ENCODE assay signal across 11 cellular contexts in the genomic region with DNA sequence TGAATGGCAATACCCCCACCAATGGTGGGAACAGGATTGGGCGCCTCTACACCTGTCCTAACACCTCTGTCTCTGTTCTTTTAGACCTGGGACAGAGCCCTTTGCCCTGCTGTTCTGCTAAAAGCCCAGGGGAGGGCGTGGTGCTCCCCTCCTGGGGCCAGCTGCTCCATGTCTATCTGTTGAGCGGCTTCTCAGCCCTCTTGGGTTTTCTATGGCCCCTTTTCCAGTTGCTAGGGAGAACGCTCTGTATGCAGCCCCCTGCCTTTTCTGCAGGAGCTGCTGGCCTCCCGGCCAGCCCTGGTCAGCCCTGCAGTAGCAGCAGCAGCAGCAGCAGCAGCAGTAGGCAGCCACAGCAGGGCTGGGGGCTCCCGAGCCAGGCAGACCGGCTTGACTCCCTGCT. TPM values are rescaled to one million over a fixed set of nuclear protein-coding genes. Genes with fewer than 3 reads are reported as not detected.
A peak's percentile ranks its signal among the peaks of the same experiment; 100 is the strongest.
DNase-seq lines count a peak whose midpoint lies in the region; ATAC-seq and TF ChIP-seq lines count a peak whose summit lies in the region.
"Had no signal": no experiment of that assay in that cellular context is flagged by ENCODE, and none has a peak within 500 bp of the region (broad histone marks: within the 10 kb centered on the region; RNA-seq: fewer than 3 reads in every experiment).

No MANE protein-coding gene starts in this region.

- H3K9me1 ChIP-seq in IMR-90 (ENCODE audit: insufficient read depth, low read length), result no peaks in the 10 kb centered on the region

- H3K4me1 ChIP-seq in IMR-90 (ENCODE audit: control insufficient read depth, insufficient read depth, low read length) (no peaks in the 10 kb centered on the region), adrenal gland (replicated peaks in 1 of 2) (peaks cover 20 to 37% of the 10 kb centered on the region in 2 donors), mesendoderm (ENCODE audit: control insufficient read depth, low read depth, low read length) (peaks cover 8% of the 10 kb centered on the region)

- H3K9me3 ChIP-seq in IMR-90 (ENCODE audit: control insufficient read depth, insufficient read depth, low read length) (no peaks in the 10 kb centered on the region), adrenal gland (replicated peaks in 1 of 3) (no peaks in the 10 kb centered on the region)

- no peak overlapping the region for H2AK5ac ChIP-seq in IMR-90 (ENCODE audit: low read depth, low read length)
- no peak overlapping the region for H2AK5ac ChIP-seq in mesendoderm (ENCODE audit: low read length)

- CTCF ChIA-PET in IMR-90 (lab: Yijun Ruan, JAX), result no interaction called here

- DNase-seq in ELF-1 (ENCODE audit: low read depth, low spot score), result peak; percentile 66
- no peak for DNase-seq in IMR-90
- peak in 4 of 7 donors; percentile 11 to 54 (median 16) for DNase-seq in adrenal gland
- DNase-seq in mesendoderm, result peak; percentile 80
- no peak for DNase-seq in NCI-H345 (lab: John Stamatoyannopoulos, UW)
- DNase-seq in H4 (ENCODE audit: low spot score), result no peak
- DNase-seq: DMS79, left colon had no signal

- ATAC-seq in IMR-90 (ENCODE audit: low read depth), result no peak
- ATAC-seq in GM21390 (IDR thresholded peaks at IDR 0.05; ENCODE audit: unreplicated experiment), result no peak
- no peak for ATAC-seq in GM18519 (IDR thresholded peaks at IDR 0.05; ENCODE audit: low FRiP score, unreplicated experiment)
- ATAC-seq: left colon had no signal

- H2BK120ac ChIP-seq in IMR-90 (ENCODE audit: low read depth, low read length), result no peak overlapping the region
- H2BK120ac ChIP-seq in mesendoderm (ENCODE audit: low read depth, low read length), result no peak overlapping the region

- peaks cover 34% of the 10 kb centered on the region for H4K20me1 ChIP-seq in IMR-90 (ENCODE audit: insufficient read depth, low read length)

- TF ChIP-seq POLR2A in IMR-90 (IDR thresholded peaks at IDR 0.05; ENCODE audit: low read depth, low read length), result no peak
- no peak for TF ChIP-seq POLR2A in adrenal gland (IDR thresholded peaks at IDR 0.05)

- H3K18ac ChIP-seq in IMR-90 (ENCODE audit: low read depth, low read length) (no peak overlapping the region), mesendoderm (ENCODE audit: low read length) (no peak overlapping the region)

- H3K9ac ChIP-seq in IMR-90 (ENCODE audit: low read depth, low read length), result no peak overlapping the region
- H3K9ac ChIP-seq in mesendoderm (ENCODE audit: low read length), result peak overlapping the region; percentile 40

- H4K8ac ChIP-seq in IMR-90 (ENCODE audit: low read depth in 2 of 2, low read length in 2 of 2) (no peak overlapping the region), mesendoderm (ENCODE audit: low read depth, low read length) (no peak overlapping the region)

- 0 out of 2 replicates have a peak, but pooled peaks have one; percentile 9 for TF ChIP-seq CTCF in IMR-90 (conservative IDR thresholded peaks at IDR 0.05; ENCODE audit: low read depth, low read length)
- peak in 1 of 6 experiments; percentile 16 for TF ChIP-seq CTCF in adrenal gland (IDR thresholded peaks at IDR 0.05)

- no peak overlapping the region for H3K14ac ChIP-seq in IMR-90 (replicated peaks; ENCODE audit: low read depth, low read length)

- H4K5ac ChIP-seq in IMR-90 (ENCODE audit: low read depth, low read length) (no peak overlapping the region), mesendoderm (ENCODE audit: low read length) (no peak overlapping the region)

- H2BK20ac ChIP-seq in IMR-90 (ENCODE audit: low read depth, low read length), result no peak overlapping the region

- dilution Hi-C loops in IMR-90 (cut with HindIII; ENCODE audit: low sequenced_read_pairs, unreplicated experiment), result no loop called here

- H3K36me3 ChIP-seq in IMR-90 (ENCODE audit: control insufficient read depth, insufficient read depth, low read length), result peaks cover 57% of the 10 kb centered on the region
- peaks cover 0 to 55% of the 10 kb centered on the region in 2 donors for H3K36me3 ChIP-seq in adrenal gland (replicated peaks in 1 of 2)
- H3K36me3 ChIP-seq in mesendoderm (ENCODE audit: control insufficient read depth, insufficient read depth, low read length), result no peaks in the 10 kb centered on the region

- no peak overlapping the region for H2AFZ ChIP-seq in IMR-90 (replicated peaks; ENCODE audit: low read length, poor library complexity)

- H3K4me3 ChIP-seq in IMR-90 (ENCODE audit: insufficient read depth, low read depth, low read length), result no peak overlapping the region
- no peak overlapping the region for H3K4me3 ChIP-seq in adrenal gland
- H3K4me3 ChIP-seq in mesendoderm (ENCODE audit: low read length), result no peak overlapping the region
- H3K4me3 ChIP-seq: tibial nerve had no signal

- no peak overlapping the region for H3K23ac ChIP-seq in IMR-90 (ENCODE audit: low read depth, low read length)
- H3K23ac ChIP-seq in mesendoderm (ENCODE audit: low read length), result no peak overlapping the region

- H2AK9ac ChIP-seq in IMR-90 (replicated peaks; ENCODE audit: low read depth, low read length, poor library complexity), result no peak overlapping the region

- in situ Hi-C loops in IMR-90 (cut with MboI; ENCODE audit: low sequenced_read_pairs), result no loop called here

- POLR2A ChIA-PET in IMR-90 (lab: Charles Lee; ENCODE audit: unreplicated experiment), result no interaction called here

- H3K27ac ChIP-seq in IMR-90 (ENCODE audit: insufficient read depth, low read length), result no peak overlapping the region
- H3K27ac ChIP-seq in adrenal gland, result peak overlapping the region in 1 of 5 donors; percentile 79
- H3K27ac ChIP-seq in mesendoderm (ENCODE audit: low read depth, low read length), result no peak overlapping the region
- H3K27ac ChIP-seq: tibial nerve had no signal

- no peak overlapping the region for H2BK15ac ChIP-seq in IMR-90 (ENCODE audit: low read depth, low read length)
- no peak overlapping the region for H2BK15ac ChIP-seq in mesendoderm (replicated peaks; ENCODE audit: low read depth)

- H3K79me1 ChIP-seq in IMR-90 (ENCODE audit: low read depth in 1 of 2, low read length in 2 of 2) (peaks cover 5 to 23% of the 10 kb centered on the region in 2 experiments; a peak in 3 of 4 replicates), mesendoderm (ENCODE audit: low read length) (no peaks in the 10 kb centered on the region)

- no peak overlapping the region for H4K91ac ChIP-seq in IMR-90 (ENCODE audit: insufficient read depth, low read depth, low read length)

- H3K4ac ChIP-seq in IMR-90 (ENCODE audit: low read depth, low read length) (no peak overlapping the region), mesendoderm (ENCODE audit: low read depth, low read length) (no peak overlapping the region)

- H3K79me2 ChIP-seq in mesendoderm (ENCODE audit: control insufficient read depth, insufficient read depth, low read length), result no peaks in the 10 kb centered on the region

- intact Hi-C loops in IMR-90 (cut with micrococcal nuclease), result loop anchor here (5.0 kb wide), 1 partner anchor 515 kb away; no protein-coding TSS in a partner anchor
- intact Hi-C loops in adrenal gland (cut with DNase I), result loop anchor here in 1 of 2 donors (5.0 to 10.0 kb wide), 4 partner anchors 50 to 723 kb away; no protein-coding TSS in a partner anchor

- H3K27me3 ChIP-seq in IMR-90 (ENCODE audit: control insufficient read depth, insufficient read depth, low read length) (peaks cover 15% of the 10 kb centered on the region; the same call in 1 of the 2 replicates), adrenal gland (no peaks in the 10 kb centered on the region), mesendoderm (ENCODE audit: insufficient read depth, low read length, poor library complexity) (no peaks in the 10 kb centered on the region)

- 0 out of 2 replicates have a peak, but pooled peaks have one; percentile 8 for TF ChIP-seq RAD21 in IMR-90 (IDR thresholded peaks at IDR 0.05; ENCODE audit: low read length)

- no CpG with 5 or more reads among the region's 7 CpGs for WGBS in IMR-90 (ENCODE audit: extremely low coverage in 2 of 2, insufficient read length in 1 of 2), 2 experiments
- 81 to 88% (median 86%) methylated on average over 5 to 7 of the region's 7 CpGs for WGBS in adrenal gland, 4 donors
- WGBS in mesendoderm (ENCODE audit: extremely low coverage, insufficient coverage, low lambda C conversion rate), result no CpG with 5 or more reads among the region's 7 CpGs

- no peak overlapping the region for H3K4me2 ChIP-seq in IMR-90 (ENCODE audit: low read depth, low read length)
- no peak overlapping the region for H3K4me2 ChIP-seq in mesendoderm (ENCODE audit: low read length)

- H3K56ac ChIP-seq in IMR-90 (ENCODE audit: extremely low read depth, insufficient read depth, low read length), result no peak overlapping the region
- H3K56ac ChIP-seq in mesendoderm (ENCODE audit: low read length), result no peak overlapping the region

- H2BK5ac ChIP-seq in IMR-90 (ENCODE audit: low read depth, low read length, poor library complexity, severe bottlenecking), result no peak overlapping the region
- no peak overlapping the region for H2BK5ac ChIP-seq in mesendoderm (ENCODE audit: low read length)

- no TSS peak for BruUV-seq in IMR-90 (replicated peaks; lab: Mats Ljungman, UMichigan)

TF ChIP-seq in IMR-90, 13 proteins besides CTCF, POLR2A, EP300 and RAD21:
- TF ChIP-seq CEBPB (IDR thresholded peaks at IDR 0.05; ENCODE audit: low read depth, low read length) (no peak), MAZ (IDR thresholded peaks at IDR 0.05; ENCODE audit: borderline replicate concordance, low read depth, low read length) (no peak), CHD1 (IDR thresholded peaks at IDR 0.05; ENCODE audit: low read depth, low read length) (no peak), BHLHE40 (IDR thresholded peaks at IDR 0.05; ENCODE audit: low read depth, low read length) (no peak), MAFK (IDR thresholded peaks at IDR 0.05; ENCODE audit: low read depth, low read length) (no peak), NFE2L2 (IDR thresholded peaks at IDR 0.05; ENCODE audit: low read depth, low read length) (no peak)

RNA-seq across cellular contexts. Expression of gene RTL1, which starts 1.2 kb away (rescaled TPM):
- not detected in 2 replicates for total RNA-seq in IMR-90 (2012; rRNA removed)
- not detected in 2 replicates for polyA plus RNA-seq in IMR-90 (2012; rRNA removed)
- polyA plus RNA-seq in IMR-90 (2012; cell fraction: cytosol; rRNA removed), result not detected in 2 replicates
- polyA plus RNA-seq in IMR-90 (2012; cell fraction: nucleus; rRNA removed; ENCODE audit: low replicate concordance), result not detected in 2 replicates
- total RNA-seq in adrenal gland, result 1 to 10 TPM in 2 of 8 donors, under 1 TPM in 3, not detected in 3; 0.13 to 5.9 (median 0.78) TPM
- 1 to 10 TPM; 1.0 to 6.2 (median 2.6) TPM for polyA plus RNA-seq in adrenal gland
- polyA plus RNA-seq in mesendoderm (2013, experiment 1 of 2), result 0.03 TPM
- polyA plus RNA-seq in mesendoderm (2013, experiment 2 of 2), result 0.03 TPM
- total RNA-seq in H4 (2014; rRNA removed; shearing (Covaris generic)), result 0.58 TPM in 1 of 2 replicates, not detected in the other
- total RNA-seq: left colon, tibial nerve had no signal

Comparison
In these comparisons a context has a peak if more than half of its experiments do, and no peak if none do; other contexts are left out.
1. DNase-seq: peak in ELF-1 (single experiment), adrenal gland (4 of 7) and mesendoderm (single experiment); none in IMR-90 (single experiment), NCI-H345 (single experiment) and H4 (single experiment).